ENCODE assay signal across 11 cellular contexts in genomic region chr1:216005916-216006315, GRCh38.
DNase-seq lines count a peak whose midpoint lies in the region; ATAC-seq, FAIRE-seq and TF ChIP-seq lines count a peak whose summit lies in the region.
"Had no signal": no experiment of that assay in that cellular context is flagged by ENCODE, and none has a peak within 500 bp of the region (broad histone marks: within the 10 kb centered on the region; RNA-seq: fewer than 3 reads in every experiment).

No MANE protein-coding gene starts in this region.

- ATAC-seq in GM21528 (IDR thresholded peaks at IDR 0.05; ENCODE audit: low FRiP score, unreplicated experiment): peak; percentile 97
- peak; percentile 100 for ATAC-seq in HG03378 (IDR thresholded peaks at IDR 0.05; ENCODE audit: unreplicated experiment)

- H3K4me3 ChIP-seq in bronchial epithelial cell (ENCODE audit: low read depth, low read length) (no peak overlapping the region), sigmoid colon (no peak overlapping the region)

- H3K27ac ChIP-seq in sigmoid colon: no peak overlapping the region

- H3K9me3 ChIP-seq in sigmoid colon: no peaks in the 10 kb centered on the region

- no peaks in the 10 kb centered on the region for H3K27me3 ChIP-seq in bronchial epithelial cell (ENCODE audit: control insufficient read depth, insufficient read depth, low read length)
- no peaks in the 10 kb centered on the region for H3K27me3 ChIP-seq in sigmoid colon

- 83 to 88% methylated on average over 2 of the region's 2 CpGs for WGBS in sigmoid colon, 2 donors

- FAIRE-seq in bronchial epithelial cell (lab: Jason Lieb, UNC): no peak

- intact Hi-C loops in sigmoid colon (cut with DNase I): no loop called here

- no peaks in the 10 kb centered on the region for H3K4me1 ChIP-seq in sigmoid colon

- in situ Hi-C loops in GM13977 (cut with MboI; ENCODE audit: low pct_unique_long_range_greater_than_20kb, low sequenced_read_pairs, unreplicated experiment): no loop called here

- TF ChIP-seq EP300 in sigmoid colon (IDR thresholded peaks at IDR 0.05): no peak

- TF ChIP-seq CTCF in GM13977 (IDR thresholded peaks at IDR 0.05; ENCODE audit: extremely low read depth, insufficient read depth, missing control alignments): no peak
- no peak for TF ChIP-seq CTCF in bronchial epithelial cell (IDR thresholded peaks at IDR 0.05; ENCODE audit: insufficient read depth, low read length, severe bottlenecking)
- TF ChIP-seq CTCF in sigmoid colon (IDR thresholded peaks at IDR 0.05): no peak

- H3K36me3 ChIP-seq in bronchial epithelial cell (ENCODE audit: control insufficient read depth, insufficient read depth, low read length): no peaks in the 10 kb centered on the region
- H3K36me3 ChIP-seq in sigmoid colon: no peaks in the 10 kb centered on the region

- TF ChIP-seq POLR2A in sigmoid colon (IDR thresholded peaks at IDR 0.05): no peak

- DNase-seq in GM13977 (ENCODE audit: low spot score): peak; percentile 47
- DNase-seq in bronchial epithelial cell (ENCODE audit: low read depth): peak; percentile 19
- DNase-seq in DMS153 (lab: John Stamatoyannopoulos, UW): no peak
- DNase-seq in cerebellum (ENCODE audit: low spot score): no peak
- no peak for DNase-seq in sigmoid colon
- DNase-seq in DMS153 treated with DMSO at 0.1 percent for 48 hours (lab: John Stamatoyannopoulos, UW; ENCODE audit: unreplicated experiment): no peak
- DNase-seq: activated naive CD4-positive, alpha-beta T cell treated with anti-CD3 and anti-CD28 coated beads, Interleukin-2, amount 10 ng/mL, durations not matched to agents 7 days and 5 days; DMS79 treated with DMSO at 0.1 percent for 48 hours; glutamatergic neuron had no signal

Comparison
In these comparisons a context has a peak if more than half of its experiments do, and no peak if none do; other contexts are left out.
1. DNase-seq: peak in GM13977 (single experiment) and bronchial epithelial cell (single experiment); none in DMS153 (single experiment), cerebellum (single experiment), sigmoid colon (single experiment) and DMS153 treated with DMSO at 0.1 percent for 48 hours (single experiment).